ENCODE assay signal across 9 cellular contexts in genomic region chr3:52408466-52408865, GRCh38. TPM values are rescaled to one million over a fixed set of nuclear protein-coding genes. Genes with fewer than 3 reads are reported as not detected.
DNase-seq lines count a peak whose midpoint lies in the region; ATAC-seq and TF ChIP-seq lines count a peak whose summit lies in the region.
"Had no signal": no experiment of that assay in that cellular context is flagged by ENCODE, and none has a peak within 500 bp of the region (broad histone marks: within the 10 kb centered on the region; RNA-seq: fewer than 3 reads in every experiment).

No MANE protein-coding gene starts in this region.

- DNase-seq in HFF-Myc (ENCODE audit: extremely low read depth, low read depth) (no peak), fibroblast of mammary gland (ENCODE audit: low read depth) (no peak), globus pallidus (ENCODE audit: low spot score) (no peak)
- DNase-seq: amniotic stem cell, Kasumi-1 had no signal

- H3K4me3 ChIP-seq in HFF-Myc (replicated peaks; ENCODE audit: low read depth, low read length) (peak overlapping the region; percentile 98), WI38 (ENCODE audit: low read depth, low read length) (peak overlapping the region; percentile 97), fibroblast of mammary gland (ENCODE audit: control insufficient read depth, low read depth, low read length) (peak overlapping the region; percentile 95), skeletal muscle satellite cell (ENCODE audit: low read length) (peak overlapping the region; percentile 96)

- TF ChIP-seq CTCF in HFF-Myc (IDR thresholded peaks at IDR 0.05; ENCODE audit: low read depth, low read length, missing control alignments) (no peak), WI38 (IDR thresholded peaks at IDR 0.05; ENCODE audit: low read depth, low read length) (no peak), fibroblast of mammary gland (conservative IDR thresholded peaks at IDR 0.05; ENCODE audit: control insufficient read depth, insufficient read depth, low read depth, low read length) (no peak)

- no peak for ATAC-seq in HG02588 (IDR thresholded peaks at IDR 0.05; ENCODE audit: unreplicated experiment)
- no peak for ATAC-seq in GM21367 (IDR thresholded peaks at IDR 0.05; ENCODE audit: unreplicated experiment)

- H3K4me2 ChIP-seq in skeletal muscle satellite cell (ENCODE audit: low read length): peak overlapping the region; percentile 92

- peaks cover 50% of the 10 kb centered on the region for H3K36me3 ChIP-seq in skeletal muscle satellite cell (ENCODE audit: insufficient read depth, low read length)

- peaks cover 25% of the 10 kb centered on the region for H3K4me1 ChIP-seq in skeletal muscle satellite cell (ENCODE audit: control insufficient read depth, insufficient read depth, low read length)

- no peaks in the 10 kb centered on the region for H3K9me3 ChIP-seq in skeletal muscle satellite cell (replicated peaks; ENCODE audit: low read length)

- H3K9ac ChIP-seq in skeletal muscle satellite cell (ENCODE audit: low read depth, low read length): peak overlapping the region; percentile 98

- H3K27me3 ChIP-seq in skeletal muscle satellite cell (ENCODE audit: control insufficient read depth, insufficient read depth, low read length): no peaks in the 10 kb centered on the region

RNA-seq across cellular contexts. Expression of gene BAP1, which starts 1.3 kb away (rescaled TPM):
- 37.0 and 42.2 TPM in 2 replicates for total RNA-seq in skeletal muscle satellite cell (2012; rRNA removed)

RNA-seq across cellular contexts. Expression of gene PHF7, which starts 2.0 kb away (rescaled TPM):
- 1.3 and 4.2 TPM in 2 replicates for total RNA-seq in skeletal muscle satellite cell (2012; rRNA removed)

RNA-seq across cellular contexts. Expression of gene SEMA3G, which starts 36.4 kb away (rescaled TPM):
- not detected in 2 replicates for total RNA-seq in skeletal muscle satellite cell (2012; rRNA removed)

RNA-seq across cellular contexts. Expression of gene TNNC1, which starts 45.4 kb away (rescaled TPM):
- total RNA-seq in skeletal muscle satellite cell (2012; rRNA removed): 185 TPM in 1 of 2 replicates, not detected in the other

RNA-seq across cellular contexts. Expression of gene NISCH, which starts 46.9 kb away (rescaled TPM):
- total RNA-seq in skeletal muscle satellite cell (2012; rRNA removed): 40.8 and 46.9 TPM in 2 replicates
